1 cellular context compared by ENCODE assay signal in genomic region chr19:54517483-54517882, GRCh38.
TF ChIP-seq lines count a peak whose summit lies in the region.

No MANE protein-coding gene starts in this region.

TF ChIP-seq in HepG2, 621 proteins besides CTCF, POLR2A, EP300 and RAD21 (continues in another document):
- no peak for TF ChIP-seq RARG (CRISPR knock-in tag; IDR thresholded peaks at IDR 0.05; ENCODE audit: low read depth)
- TF ChIP-seq KLF16 (CRISPR knock-in tag; IDR thresholded peaks at IDR 0.05): peak in 1 of 2 experiments; percentile 78; a peak in 2 of 4 replicates
- 0 out of 2 replicates have a peak, but pooled peaks have one; percentile 43 for TF ChIP-seq SALL1 (CRISPR knock-in tag; IDR thresholded peaks at IDR 0.05)
- no peak for TF ChIP-seq ZNF615 (CRISPR knock-in tag; IDR thresholded peaks at IDR 0.05; ENCODE audit: borderline replicate concordance)
- peak; percentile 32; the same call in 1 of the 2 replicates for TF ChIP-seq SIX1 (CRISPR knock-in tag; IDR thresholded peaks at IDR 0.05; ENCODE audit: borderline replicate concordance)
- peak; percentile 75 for TF ChIP-seq ELF3 (CRISPR knock-in tag; IDR thresholded peaks at IDR 0.05)
- 0 out of 2 replicates have a peak, but pooled peaks have one; percentile 28 for TF ChIP-seq HOXA3 (CRISPR knock-in tag; IDR thresholded peaks at IDR 0.05)
- peak; percentile 78; the same call in 1 of the 2 replicates for TF ChIP-seq SRY (CRISPR knock-in tag; IDR thresholded peaks at IDR 0.05)
- peak; percentile 60; the same call in 1 of the 2 replicates for TF ChIP-seq ZSCAN20 (CRISPR knock-in tag; IDR thresholded peaks at IDR 0.05; ENCODE audit: borderline replicate concordance)
- 0 out of 2 replicates have a peak, but pooled peaks have one; percentile 36 for TF ChIP-seq CCDC6 (CRISPR knock-in tag; IDR thresholded peaks at IDR 0.05)
- TF ChIP-seq SOX5 (CRISPR knock-in tag; IDR thresholded peaks at IDR 0.05; ENCODE audit: borderline replicate concordance): peak; percentile 26; the same call in 1 of the 2 replicates
- TF ChIP-seq, protein P1, sequence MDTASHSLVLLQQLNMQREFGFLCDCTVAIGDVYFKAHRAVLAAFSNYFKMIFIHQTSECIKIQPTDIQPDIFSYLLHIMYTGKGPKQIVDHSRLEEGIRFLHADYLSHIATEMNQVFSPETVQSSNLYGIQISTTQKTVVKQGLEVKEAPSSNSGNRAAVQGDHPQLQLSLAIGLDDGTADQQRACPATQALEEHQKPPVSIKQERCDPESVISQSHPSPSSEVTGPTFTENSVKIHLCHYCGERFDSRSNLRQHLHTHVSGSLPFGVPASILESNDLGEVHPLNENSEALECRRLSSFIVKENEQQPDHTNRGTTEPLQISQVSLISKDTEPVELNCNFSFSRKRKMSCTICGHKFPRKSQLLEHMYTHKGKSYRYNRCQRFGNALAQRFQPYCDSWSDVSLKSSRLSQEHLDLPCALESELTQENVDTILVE (CRISPR knock-in tag; IDR thresholded peaks at IDR 0.05): 0 out of 2 replicates have a peak, but pooled peaks have one; percentile 63
- TF ChIP-seq, protein P2, sequence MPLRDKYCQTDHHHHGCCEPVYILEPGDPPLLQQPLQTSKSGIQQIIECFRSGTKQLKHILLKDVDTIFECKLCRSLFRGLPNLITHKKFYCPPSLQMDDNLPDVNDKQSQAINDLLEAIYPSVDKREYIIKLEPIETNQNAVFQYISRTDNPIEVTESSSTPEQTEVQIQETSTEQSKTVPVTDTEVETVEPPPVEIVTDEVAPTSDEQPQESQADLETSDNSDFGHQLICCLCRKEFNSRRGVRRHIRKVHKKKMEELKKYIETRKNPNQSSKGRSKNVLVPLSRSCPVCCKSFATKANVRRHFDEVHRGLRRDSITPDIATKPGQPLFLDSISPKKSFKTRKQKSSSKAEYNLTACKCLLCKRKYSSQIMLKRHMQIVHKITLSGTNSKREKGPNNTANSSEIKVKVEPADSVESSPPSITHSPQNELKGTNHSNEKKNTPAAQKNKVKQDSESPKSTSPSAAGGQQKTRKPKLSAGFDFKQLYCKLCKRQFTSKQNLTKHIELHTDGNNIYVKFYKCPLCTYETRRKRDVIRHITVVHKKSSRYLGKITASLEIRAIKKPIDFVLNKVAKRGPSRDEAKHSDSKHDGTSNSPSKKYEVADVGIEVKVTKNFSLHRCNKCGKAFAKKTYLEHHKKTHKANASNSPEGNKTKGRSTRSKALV (CRISPR knock-in tag; IDR thresholded peaks at IDR 0.05): 0 out of 2 replicates have a peak, but pooled peaks have one; percentile 27
- TF ChIP-seq TSC22D2 (CRISPR knock-in tag; IDR thresholded peaks at IDR 0.05; ENCODE audit: borderline replicate concordance): peak; percentile 79; the same call in 1 of the 2 replicates
- no peak for TF ChIP-seq HDAC6 (IDR thresholded peaks at IDR 0.05; ENCODE audit: low read depth, low read length)
- TF ChIP-seq ISX (CRISPR knock-in tag; conservative IDR thresholded peaks at IDR 0.05): 0 out of 2 replicates have a peak, but pooled peaks have one; percentile 61
- TF ChIP-seq PPARG (CRISPR knock-in tag; conservative IDR thresholded peaks at IDR 0.05): peak; percentile 60; the same call in 1 of the 2 replicates
- TF ChIP-seq SP1 (IDR thresholded peaks at IDR 0.05): no peak
- TF ChIP-seq SP1 (CRISPR knock-in tag; IDR thresholded peaks at IDR 0.05): no peak
- TF ChIP-seq, protein P3, sequence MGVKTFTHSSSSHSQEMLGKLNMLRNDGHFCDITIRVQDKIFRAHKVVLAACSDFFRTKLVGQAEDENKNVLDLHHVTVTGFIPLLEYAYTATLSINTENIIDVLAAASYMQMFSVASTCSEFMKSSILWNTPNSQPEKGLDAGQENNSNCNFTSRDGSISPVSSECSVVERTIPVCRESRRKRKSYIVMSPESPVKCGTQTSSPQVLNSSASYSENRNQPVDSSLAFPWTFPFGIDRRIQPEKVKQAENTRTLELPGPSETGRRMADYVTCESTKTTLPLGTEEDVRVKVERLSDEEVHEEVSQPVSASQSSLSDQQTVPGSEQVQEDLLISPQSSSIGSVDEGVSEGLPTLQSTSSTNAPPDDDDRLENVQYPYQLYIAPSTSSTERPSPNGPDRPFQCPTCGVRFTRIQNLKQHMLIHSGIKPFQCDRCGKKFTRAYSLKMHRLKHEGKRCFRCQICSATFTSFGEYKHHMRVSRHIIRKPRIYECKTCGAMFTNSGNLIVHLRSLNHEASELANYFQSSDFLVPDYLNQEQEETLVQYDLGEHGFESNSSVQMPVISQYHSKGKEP (CRISPR knock-in tag; IDR thresholded peaks at IDR 0.05): peak; percentile 87; the same call in 1 of the 2 replicates
- TF ChIP-seq KMT2B (CRISPR knock-in tag; IDR thresholded peaks at IDR 0.05): peak; percentile 26; the same call in 1 of the 2 replicates
- TF ChIP-seq, protein P4, sequence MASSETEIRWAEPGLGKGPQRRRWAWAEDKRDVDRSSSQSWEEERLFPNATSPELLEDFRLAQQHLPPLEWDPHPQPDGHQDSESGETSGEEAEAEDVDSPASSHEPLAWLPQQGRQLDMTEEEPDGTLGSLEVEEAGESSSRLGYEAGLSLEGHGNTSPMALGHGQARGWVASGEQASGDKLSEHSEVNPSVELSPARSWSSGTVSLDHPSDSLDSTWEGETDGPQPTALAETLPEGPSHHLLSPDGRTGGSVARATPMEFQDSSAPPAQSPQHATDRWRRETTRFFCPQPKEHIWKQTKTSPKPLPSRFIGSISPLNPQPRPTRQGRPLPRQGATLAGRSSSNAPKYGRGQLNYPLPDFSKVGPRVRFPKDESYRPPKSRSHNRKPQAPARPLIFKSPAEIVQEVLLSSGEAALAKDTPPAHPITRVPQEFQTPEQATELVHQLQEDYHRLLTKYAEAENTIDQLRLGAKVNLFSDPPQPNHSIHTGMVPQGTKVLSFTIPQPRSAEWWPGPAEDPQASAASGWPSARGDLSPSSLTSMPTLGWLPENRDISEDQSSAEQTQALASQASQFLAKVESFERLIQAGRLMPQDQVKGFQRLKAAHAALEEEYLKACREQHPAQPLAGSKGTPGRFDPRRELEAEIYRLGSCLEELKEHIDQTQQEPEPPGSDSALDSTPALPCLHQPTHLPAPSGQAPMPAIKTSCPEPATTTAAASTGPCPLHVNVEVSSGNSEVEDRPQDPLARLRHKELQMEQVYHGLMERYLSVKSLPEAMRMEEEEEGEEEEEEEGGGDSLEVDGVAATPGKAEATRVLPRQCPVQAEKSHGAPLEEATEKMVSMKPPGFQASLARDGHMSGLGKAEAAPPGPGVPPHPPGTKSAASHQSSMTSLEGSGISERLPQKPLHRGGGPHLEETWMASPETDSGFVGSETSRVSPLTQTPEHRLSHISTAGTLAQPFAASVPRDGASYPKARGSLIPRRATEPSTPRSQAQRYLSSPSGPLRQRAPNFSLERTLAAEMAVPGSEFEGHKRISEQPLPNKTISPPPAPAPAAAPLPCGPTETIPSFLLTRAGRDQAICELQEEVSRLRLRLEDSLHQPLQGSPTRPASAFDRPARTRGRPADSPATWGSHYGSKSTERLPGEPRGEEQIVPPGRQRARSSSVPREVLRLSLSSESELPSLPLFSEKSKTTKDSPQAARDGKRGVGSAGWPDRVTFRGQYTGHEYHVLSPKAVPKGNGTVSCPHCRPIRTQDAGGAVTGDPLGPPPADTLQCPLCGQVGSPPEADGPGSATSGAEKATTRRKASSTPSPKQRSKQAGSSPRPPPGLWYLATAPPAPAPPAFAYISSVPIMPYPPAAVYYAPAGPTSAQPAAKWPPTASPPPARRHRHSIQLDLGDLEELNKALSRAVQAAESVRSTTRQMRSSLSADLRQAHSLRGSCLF (CRISPR knock-in tag; IDR thresholded peaks at IDR 0.05; ENCODE audit: borderline replicate concordance): peak; percentile 75; the same call in 1 of the 2 replicates
- peak; percentile 59; the same call in 1 of the 2 replicates for TF ChIP-seq RXRB (CRISPR knock-in tag; IDR thresholded peaks at IDR 0.05; ENCODE audit: borderline replicate concordance)
- no peak for TF ChIP-seq ZNF546 (CRISPR knock-in tag; conservative IDR thresholded peaks at IDR 0.05)
- TF ChIP-seq MEF2D (CRISPR knock-in tag; IDR thresholded peaks at IDR 0.05): 0 out of 2 replicates have a peak, but pooled peaks have one; percentile 34
- no peak for TF ChIP-seq ZNF33B (CRISPR knock-in tag; IDR thresholded peaks at IDR 0.05)
- TF ChIP-seq ZBTB14 (CRISPR knock-in tag; IDR thresholded peaks at IDR 0.05): no peak
- TF ChIP-seq, protein P5, sequence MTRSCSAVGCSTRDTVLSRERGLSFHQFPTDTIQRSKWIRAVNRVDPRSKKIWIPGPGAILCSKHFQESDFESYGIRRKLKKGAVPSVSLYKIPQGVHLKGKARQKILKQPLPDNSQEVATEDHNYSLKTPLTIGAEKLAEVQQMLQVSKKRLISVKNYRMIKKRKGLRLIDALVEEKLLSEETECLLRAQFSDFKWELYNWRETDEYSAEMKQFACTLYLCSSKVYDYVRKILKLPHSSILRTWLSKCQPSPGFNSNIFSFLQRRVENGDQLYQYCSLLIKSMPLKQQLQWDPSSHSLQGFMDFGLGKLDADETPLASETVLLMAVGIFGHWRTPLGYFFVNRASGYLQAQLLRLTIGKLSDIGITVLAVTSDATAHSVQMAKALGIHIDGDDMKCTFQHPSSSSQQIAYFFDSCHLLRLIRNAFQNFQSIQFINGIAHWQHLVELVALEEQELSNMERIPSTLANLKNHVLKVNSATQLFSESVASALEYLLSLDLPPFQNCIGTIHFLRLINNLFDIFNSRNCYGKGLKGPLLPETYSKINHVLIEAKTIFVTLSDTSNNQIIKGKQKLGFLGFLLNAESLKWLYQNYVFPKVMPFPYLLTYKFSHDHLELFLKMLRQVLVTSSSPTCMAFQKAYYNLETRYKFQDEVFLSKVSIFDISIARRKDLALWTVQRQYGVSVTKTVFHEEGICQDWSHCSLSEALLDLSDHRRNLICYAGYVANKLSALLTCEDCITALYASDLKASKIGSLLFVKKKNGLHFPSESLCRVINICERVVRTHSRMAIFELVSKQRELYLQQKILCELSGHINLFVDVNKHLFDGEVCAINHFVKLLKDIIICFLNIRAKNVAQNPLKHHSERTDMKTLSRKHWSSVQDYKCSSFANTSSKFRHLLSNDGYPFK (CRISPR knock-in tag; IDR thresholded peaks at IDR 0.05; ENCODE audit: borderline replicate concordance): no peak
- TF ChIP-seq ZSCAN21 (CRISPR knock-in tag; IDR thresholded peaks at IDR 0.05; ENCODE audit: borderline replicate concordance): 0 out of 2 replicates have a peak, but pooled peaks have one; percentile 59
- TF ChIP-seq BRCA1 (CRISPR knock-in tag; IDR thresholded peaks at IDR 0.05): peak; percentile 74; the same call in 1 of the 2 replicates
- TF ChIP-seq ZNF781 (CRISPR knock-in tag; IDR thresholded peaks at IDR 0.05; ENCODE audit: borderline replicate concordance, not compliant biosample characterization): peak; percentile 70
- TF ChIP-seq ZBTB26 (CRISPR knock-in tag; IDR thresholded peaks at IDR 0.05; ENCODE audit: borderline replicate concordance): peak; percentile 55; the same call in 1 of the 2 replicates
- TF ChIP-seq ZNF501 (CRISPR knock-in tag; IDR thresholded peaks at IDR 0.05): no peak
- no peak for TF ChIP-seq ZNF670 (CRISPR knock-in tag; IDR thresholded peaks at IDR 0.05; ENCODE audit: borderline replicate concordance)
- TF ChIP-seq ZNF281 (CRISPR knock-in tag; IDR thresholded peaks at IDR 0.05; ENCODE audit: borderline replicate concordance): peak; percentile 21; the same call in 1 of the 2 replicates
